In genomic region chr1:231415018-231415583, GRCh38 we compare ENCODE assay signal across 1 cellular context.
TF ChIP-seq lines count a peak whose summit lies in the region.

No MANE protein-coding gene starts in this region.

TF ChIP-seq in HEK293, 187 proteins besides CTCF, POLR2A, EP300 and RAD21 (continued from another document):
- TF ChIP-seq ZNF518A (tag by site-specific recombination; conservative IDR thresholded peaks at IDR 0.05; ENCODE audit: low read depth): no peak
- TF ChIP-seq ZXDB (tag by site-specific recombination; IDR thresholded peaks at IDR 0.05): no peak
- TF ChIP-seq ZNF677 (tag by site-specific recombination; IDR thresholded peaks at IDR 0.05): no peak
- no peak for TF ChIP-seq ZFP41 (tag by site-specific recombination; IDR thresholded peaks at IDR 0.05; ENCODE audit: borderline replicate concordance)
- TF ChIP-seq GFI1B (tag by site-specific recombination; IDR thresholded peaks at IDR 0.05): no peak
- peak; percentile 40; the same call in 1 of the 2 replicates for TF ChIP-seq OSR2 (tag by site-specific recombination; IDR thresholded peaks at IDR 0.05)
- no peak for TF ChIP-seq ZFP69B (tag by site-specific recombination; IDR thresholded peaks at IDR 0.05)
- peak; percentile 5 for TF ChIP-seq ZNF529 (tag by site-specific recombination; IDR thresholded peaks at IDR 0.05; ENCODE audit: insufficient replicate concordance)
- no peak for TF ChIP-seq ZBTB17 (tag by site-specific recombination; IDR thresholded peaks at IDR 0.05)
- TF ChIP-seq ZNF302 (tag by site-specific recombination; IDR thresholded peaks at IDR 0.05; ENCODE audit: low read depth): no peak
- peak; percentile 14; the same call in 1 of the 2 replicates for TF ChIP-seq ZBTB44 (tag by site-specific recombination; IDR thresholded peaks at IDR 0.05)
- peak; percentile 61 for TF ChIP-seq PRDM6 (tag by site-specific recombination; IDR thresholded peaks at IDR 0.05)
- TF ChIP-seq ZNF248 (tag by site-specific recombination; IDR thresholded peaks at IDR 0.05): no peak
- no peak for TF ChIP-seq SETDB1 (IDR thresholded peaks at IDR 0.05; ENCODE audit: insufficient read length, low read length)
- TF ChIP-seq EGR2 (tag by site-specific recombination; IDR thresholded peaks at IDR 0.05; ENCODE audit: low read depth): peak; percentile 4; the same call in 1 of the 2 replicates
- TF ChIP-seq PRDM4 (tag by site-specific recombination; IDR thresholded peaks at IDR 0.05): no peak
- no peak for TF ChIP-seq ZBTB6 (tag by site-specific recombination; IDR thresholded peaks at IDR 0.05)
- 0 out of 2 replicates have a peak, but pooled peaks have one; percentile 5 for TF ChIP-seq WT1 (tag by site-specific recombination; IDR thresholded peaks at IDR 0.05)
- no peak for TF ChIP-seq BCL11B (tag by site-specific recombination; IDR thresholded peaks at IDR 0.05; ENCODE audit: low read depth)
- no peak for TF ChIP-seq ZNF571 (tag by site-specific recombination; IDR thresholded peaks at IDR 0.05)
- no peak for TF ChIP-seq YY2 (tag by site-specific recombination; IDR thresholded peaks at IDR 0.05)
- TF ChIP-seq SP2 (tag by site-specific recombination; IDR thresholded peaks at IDR 0.05): no peak
- TF ChIP-seq ZNF654 (tag by site-specific recombination; IDR thresholded peaks at IDR 0.05; ENCODE audit: low read depth): no peak
- TF ChIP-seq GLIS1 (tag by site-specific recombination; IDR thresholded peaks at IDR 0.05): no peak
- peak; percentile 93 for TF ChIP-seq ZNF362 (tag by site-specific recombination; IDR thresholded peaks at IDR 0.05)
- no peak for TF ChIP-seq ZNF174 (tag by site-specific recombination; IDR thresholded peaks at IDR 0.05)
